In genomic region chr10:78045237-78045636, GRCh38 we compare ENCODE assay signal across 8 cellular contexts. TPM values are rescaled to one million over a fixed set of nuclear protein-coding genes. Genes with fewer than 3 reads are reported as not detected.
DNase-seq lines count a peak whose midpoint lies in the region; ATAC-seq and TF ChIP-seq lines count a peak whose summit lies in the region.

No MANE protein-coding gene starts in this region.

- CTCF ChIA-PET in RWPE1 (lab: Yijun Ruan, JAX): interaction anchor here (2.6 kb wide), 1 partner anchor 1150 kb away, joined by 22 read pairs; no protein-coding TSS in a partner anchor

- no peak for TF ChIP-seq CTCF in C4-2B (conservative IDR thresholded peaks at IDR 0.05)
- no peak for TF ChIP-seq CTCF in RWPE1 (conservative IDR thresholded peaks at IDR 0.05; ENCODE audit: low read depth)

- H3K27ac ChIP-seq in C4-2B: peak overlapping the region; percentile 2; the same call in 1 of the 2 replicates
- peak overlapping the region; percentile 33 for H3K27ac ChIP-seq in RWPE1

- peak; percentile 68 for ATAC-seq in HG02973 (IDR thresholded peaks at IDR 0.05; ENCODE audit: unreplicated experiment)

- in situ Hi-C loops in G401 (cut with HindIII; ENCODE audit: low sequenced_read_pairs): no loop called here

- POLR2A ChIA-PET in RWPE1 (lab: Yijun Ruan, JAX; ENCODE audit: low non-redundant PET): no interaction called here

- DNase-seq in GM19238 (ENCODE audit: insufficient read length, low spot score) (peak; percentile 40), RWPE1 (ENCODE audit: low spot score) (no peak), A172 (ENCODE audit: low spot score) (no peak), D341Med (ENCODE audit: low spot score) (no peak), NCI-H146 (lab: John Stamatoyannopoulos, UW) (no peak), G401 (ENCODE audit: low spot score) (no peak)

RNA-seq across cellular contexts. Expression of gene RPS24, which starts 11.6 kb away (rescaled TPM):
- total RNA-seq in A172 (2014; rRNA removed; shearing (Covaris generic)): 2,746 and 3,389 TPM in 2 replicates
- total RNA-seq in G401 (2014; rRNA removed; shearing (Covaris generic)): 3,664 and 4,261 TPM in 2 replicates

RNA-seq across cellular contexts. Expression of gene POLR3A, which starts 15.9 kb away (rescaled TPM):
- 8.1 and 8.3 TPM in 2 replicates for total RNA-seq in A172 (2014; rRNA removed; shearing (Covaris generic))
- total RNA-seq in G401 (2014; rRNA removed; shearing (Covaris generic)): 24.3 and 29.1 TPM in 2 replicates
